ENCODE assay signal across 1 cellular context in the genomic region with DNA sequence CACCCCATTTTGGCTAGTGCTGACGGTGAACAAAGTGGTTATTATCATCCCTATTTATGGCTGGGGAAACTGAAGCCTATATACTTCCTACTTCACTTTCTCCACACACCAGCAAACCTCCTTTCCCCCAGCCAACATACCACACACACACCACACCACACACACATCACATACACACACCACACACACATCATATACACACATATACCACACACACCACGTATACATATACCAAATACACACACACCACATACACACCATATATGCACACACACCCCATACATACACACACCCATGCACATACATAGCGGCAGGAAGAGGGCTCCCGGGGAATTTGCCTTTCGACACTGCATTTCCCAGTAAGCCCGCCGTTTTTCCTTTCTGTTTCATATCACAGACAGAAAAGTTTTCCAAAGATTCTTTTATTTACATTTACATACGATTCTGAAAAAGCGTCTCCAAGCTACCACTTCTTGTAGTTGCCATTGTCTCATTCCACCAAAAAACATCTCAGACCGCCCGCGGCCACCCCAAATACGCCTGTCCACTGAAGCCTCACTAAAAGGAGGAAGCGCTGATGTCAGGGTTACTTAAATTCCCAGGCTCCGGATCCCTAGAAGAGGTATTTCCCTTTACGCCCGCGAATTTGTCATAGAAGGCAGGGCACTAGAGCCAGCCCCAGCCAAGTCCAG.
TF ChIP-seq lines count a peak whose summit lies in the region.

No MANE protein-coding gene starts in this region.

TF ChIP-seq in endothelial cell of umbilical vein, 7 proteins besides CTCF, POLR2A, EP300 and RAD21:
- TF ChIP-seq POLR2AphosphoS5 (IDR thresholded peaks at IDR 0.05; ENCODE audit: insufficient read depth, low read depth, low read length) (no peak), MYC (IDR thresholded peaks at IDR 0.05; ENCODE audit: low read depth, low read length) (no peak), EZH2 (IDR thresholded peaks at IDR 0.05; ENCODE audit: borderline replicate concordance, low read depth, low read length, severe bottlenecking) (no peak), GATA2 (IDR thresholded peaks at IDR 0.05; ENCODE audit: insufficient read depth, insufficient read length, low read depth, low read length) (no peak), FOS (IDR thresholded peaks at IDR 0.05; ENCODE audit: borderline replicate concordance, insufficient read depth, low read length) (no peak), JUN (IDR thresholded peaks at IDR 0.05; ENCODE audit: borderline replicate concordance, insufficient read depth, insufficient read length, low read depth) (no peak)
- TF ChIP-seq, protein P1, sequence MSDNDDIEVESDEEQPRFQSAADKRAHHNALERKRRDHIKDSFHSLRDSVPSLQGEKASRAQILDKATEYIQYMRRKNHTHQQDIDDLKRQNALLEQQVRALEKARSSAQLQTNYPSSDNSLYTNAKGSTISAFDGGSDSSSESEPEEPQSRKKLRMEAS (IDR thresholded peaks at IDR 0.05; ENCODE audit: insufficient read depth, insufficient read length), result no peak
